In the genomic region with DNA sequence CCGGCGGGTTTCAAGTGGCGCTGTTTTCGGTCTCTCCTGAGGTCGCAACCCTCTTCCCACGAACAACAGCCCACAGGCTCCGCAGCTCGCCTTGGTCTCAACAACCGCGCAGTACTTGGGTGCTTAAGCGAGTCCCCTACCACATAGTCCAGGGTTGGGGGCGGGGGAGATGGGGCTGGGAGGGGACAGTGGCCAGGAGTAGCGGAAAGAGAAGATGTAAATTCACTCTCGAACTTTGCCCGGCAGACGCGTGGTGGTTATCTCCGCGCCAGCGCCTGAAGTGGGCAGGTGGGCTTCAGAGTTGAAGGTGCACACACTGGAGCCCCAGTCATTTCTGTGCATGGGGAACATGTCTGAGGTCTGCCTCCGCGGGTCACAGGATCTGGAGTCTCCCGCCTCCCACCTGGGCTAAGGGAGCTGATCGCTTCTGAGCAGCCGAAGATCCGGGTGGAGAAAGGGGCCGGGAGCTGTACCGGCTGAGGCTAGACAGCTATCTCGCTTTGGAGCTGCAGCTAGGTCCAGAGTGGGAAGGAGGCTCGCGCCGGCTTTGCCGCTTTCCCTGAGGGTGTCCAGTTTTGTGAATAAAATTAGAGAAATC, we compare ENCODE assay signal across 13 cellular contexts. TPM values are rescaled to one million over a fixed set of nuclear protein-coding genes. Genes with fewer than 3 reads are reported as not detected.
DNase-seq lines count a peak whose midpoint lies in the region; ATAC-seq and TF ChIP-seq lines count a peak whose summit lies in the region.
"Had no signal": no experiment of that assay in that cellular context is flagged by ENCODE, and none has a peak within 500 bp of the region (broad histone marks: within the 10 kb centered on the region; RNA-seq: fewer than 3 reads in every experiment).

No MANE protein-coding gene starts in this region.

- no peaks in the 10 kb centered on the region for H3K36me3 Mint-ChIP-seq in GM23338 (ENCODE audit: low read depth)
- H3K36me3 Mint-ChIP-seq in T-helper 17 cell (ENCODE audit: low read depth) = peaks cover 2% of the 10 kb centered on the region

- no peak overlapping the region for H3K9ac ChIP-seq in rectal smooth muscle tissue (ENCODE audit: low read length)

- H3K4me2 ChIP-seq in GM23338 = peak overlapping the region; percentile 82

- H3K27ac Mint-ChIP-seq in GM23338 (no peak overlapping the region), T-helper 17 cell (no peak overlapping the region)

- H3F3A ChIP-seq in GM23338 (replicated peaks; ENCODE audit: low read depth) = no peaks in the 10 kb centered on the region

- no peak for TF ChIP-seq CTCF in GM23338 (conservative IDR thresholded peaks at IDR 0.05; ENCODE audit: low read depth in 2 of 2)
- TF ChIP-seq CTCF in fibroblast of the aortic adventitia (IDR thresholded peaks at IDR 0.05; ENCODE audit: insufficient read depth, low read length) = no peak

- DNase-seq in GM23338 (ENCODE audit: low spot score) (peak; percentile 36), T-helper 17 cell (no peak), fibroblast of the aortic adventitia (ENCODE audit: low read depth) (no peak), ACHN (no peak), NCI-H446 (lab: John Stamatoyannopoulos, UW) (no peak)
- DNase-seq: DMS79; effector memory CD8-positive, alpha-beta T cell; occipital lobe; stimulated activated CD4-positive, alpha-beta T cell treated with anti-CD3 and anti-CD28 coated beads, Interleukin-1b, Interleukin-23, amount 100 ng/mL, for 48 hours had no signal

- in situ Hi-C loops in ACHN (cut with HindIII; ENCODE audit: low pct_ligation_motif_present, low pct_unique_long_range_greater_than_20kb, low sequenced_read_pairs) = no loop called here

- H3K4me3 ChIP-seq in GM23338 (peak overlapping the region; percentile 61), fibroblast of the aortic adventitia (ENCODE audit: low read depth, low read length) (peak overlapping the region; percentile 17), rectal smooth muscle tissue (ENCODE audit: low read length) (peak overlapping the region; percentile 31)
- H3K4me3 ChIP-seq: K562 had no signal

- peaks cover 6% of the 10 kb centered on the region; the same call in 1 of the 2 replicates for H4K20me1 ChIP-seq in GM23338 (replicated peaks; ENCODE audit: insufficient read depth)

- H3K36me3 ChIP-seq in GM23338 (ENCODE audit: insufficient read depth) (no peaks in the 10 kb centered on the region), rectal smooth muscle tissue (ENCODE audit: control insufficient read depth, insufficient read depth, low read length) (no peaks in the 10 kb centered on the region)

- H3K27ac ChIP-seq in GM23338 (ENCODE audit: low read depth) (no peak overlapping the region), rectal smooth muscle tissue (ENCODE audit: low read depth, low read length) (no peak overlapping the region)

- H3K79me2 ChIP-seq in GM23338 (replicated peaks; ENCODE audit: insufficient read depth) = no peaks in the 10 kb centered on the region

- H3K4me1 Mint-ChIP-seq in GM23338 (peaks cover 40% of the 10 kb centered on the region), T-helper 17 cell (peaks cover 38% of the 10 kb centered on the region)

- H3K9me2 ChIP-seq in GM23338 (ENCODE audit: insufficient read depth) = no peaks in the 10 kb centered on the region

- H3K9me3 ChIP-seq in T-helper 17 cell (ENCODE audit: control insufficient read depth, low read length, poor library complexity, severe bottlenecking) = no peaks in the 10 kb centered on the region

- peak overlapping the region; percentile 70 for H3K4me3 Mint-ChIP-seq in GM23338
- peak overlapping the region; percentile 72 for H3K4me3 Mint-ChIP-seq in T-helper 17 cell

- no peak for ATAC-seq in GM23338
- ATAC-seq in T-helper 17 cell = no peak
- ATAC-seq in GM21737 (IDR thresholded peaks at IDR 0.05; ENCODE audit: unreplicated experiment) = no peak
- ATAC-seq: effector memory CD8-positive, alpha-beta T cell; K562 had no signal

- peaks cover 4% of the 10 kb centered on the region; the same call in 2 of the 3 replicates for H3K9me3 Mint-ChIP-seq in GM23338
- H3K9me3 Mint-ChIP-seq: effector memory CD8-positive, alpha-beta T cell had no signal

- H2AFZ ChIP-seq in GM23338 = peak overlapping the region; percentile 74; the same call in 1 of the 2 replicates

- H3K27me3 Mint-ChIP-seq in GM23338 (ENCODE audit: insufficient read depth, low read depth, poor library complexity) (peaks cover 86% of the 10 kb centered on the region), T-helper 17 cell (no peaks in the 10 kb centered on the region)
- H3K27me3 Mint-ChIP-seq: effector memory CD8-positive, alpha-beta T cell had no signal

- H3K27me3 ChIP-seq in GM23338 (ENCODE audit: insufficient read depth) (peaks cover 98% of the 10 kb centered on the region), rectal smooth muscle tissue (ENCODE audit: control insufficient read depth, insufficient read depth, low read length) (peaks cover 30% of the 10 kb centered on the region)

- peaks cover 35% of the 10 kb centered on the region for H3K4me1 ChIP-seq in GM23338 (ENCODE audit: insufficient read depth)
- H3K4me1 ChIP-seq in rectal smooth muscle tissue (ENCODE audit: control insufficient read depth, insufficient read depth, low read length) = no peaks in the 10 kb centered on the region

TF ChIP-seq in GM23338, 12 proteins besides CTCF, POLR2A, EP300 and RAD21 (continues in another document):
- TF ChIP-seq ZNF331 (CRISPR knock-in tag; IDR thresholded peaks at IDR 0.05; ENCODE audit: low read depth) (no peak), EZH2phosphoT487 (IDR thresholded peaks at IDR 0.05; ENCODE audit: unreplicated experiment) (peak; percentile 37), EZH2 (IDR thresholded peaks at IDR 0.05; ENCODE audit: low read depth, unreplicated experiment) (peak; percentile 8)
- TF ChIP-seq, protein P1, sequence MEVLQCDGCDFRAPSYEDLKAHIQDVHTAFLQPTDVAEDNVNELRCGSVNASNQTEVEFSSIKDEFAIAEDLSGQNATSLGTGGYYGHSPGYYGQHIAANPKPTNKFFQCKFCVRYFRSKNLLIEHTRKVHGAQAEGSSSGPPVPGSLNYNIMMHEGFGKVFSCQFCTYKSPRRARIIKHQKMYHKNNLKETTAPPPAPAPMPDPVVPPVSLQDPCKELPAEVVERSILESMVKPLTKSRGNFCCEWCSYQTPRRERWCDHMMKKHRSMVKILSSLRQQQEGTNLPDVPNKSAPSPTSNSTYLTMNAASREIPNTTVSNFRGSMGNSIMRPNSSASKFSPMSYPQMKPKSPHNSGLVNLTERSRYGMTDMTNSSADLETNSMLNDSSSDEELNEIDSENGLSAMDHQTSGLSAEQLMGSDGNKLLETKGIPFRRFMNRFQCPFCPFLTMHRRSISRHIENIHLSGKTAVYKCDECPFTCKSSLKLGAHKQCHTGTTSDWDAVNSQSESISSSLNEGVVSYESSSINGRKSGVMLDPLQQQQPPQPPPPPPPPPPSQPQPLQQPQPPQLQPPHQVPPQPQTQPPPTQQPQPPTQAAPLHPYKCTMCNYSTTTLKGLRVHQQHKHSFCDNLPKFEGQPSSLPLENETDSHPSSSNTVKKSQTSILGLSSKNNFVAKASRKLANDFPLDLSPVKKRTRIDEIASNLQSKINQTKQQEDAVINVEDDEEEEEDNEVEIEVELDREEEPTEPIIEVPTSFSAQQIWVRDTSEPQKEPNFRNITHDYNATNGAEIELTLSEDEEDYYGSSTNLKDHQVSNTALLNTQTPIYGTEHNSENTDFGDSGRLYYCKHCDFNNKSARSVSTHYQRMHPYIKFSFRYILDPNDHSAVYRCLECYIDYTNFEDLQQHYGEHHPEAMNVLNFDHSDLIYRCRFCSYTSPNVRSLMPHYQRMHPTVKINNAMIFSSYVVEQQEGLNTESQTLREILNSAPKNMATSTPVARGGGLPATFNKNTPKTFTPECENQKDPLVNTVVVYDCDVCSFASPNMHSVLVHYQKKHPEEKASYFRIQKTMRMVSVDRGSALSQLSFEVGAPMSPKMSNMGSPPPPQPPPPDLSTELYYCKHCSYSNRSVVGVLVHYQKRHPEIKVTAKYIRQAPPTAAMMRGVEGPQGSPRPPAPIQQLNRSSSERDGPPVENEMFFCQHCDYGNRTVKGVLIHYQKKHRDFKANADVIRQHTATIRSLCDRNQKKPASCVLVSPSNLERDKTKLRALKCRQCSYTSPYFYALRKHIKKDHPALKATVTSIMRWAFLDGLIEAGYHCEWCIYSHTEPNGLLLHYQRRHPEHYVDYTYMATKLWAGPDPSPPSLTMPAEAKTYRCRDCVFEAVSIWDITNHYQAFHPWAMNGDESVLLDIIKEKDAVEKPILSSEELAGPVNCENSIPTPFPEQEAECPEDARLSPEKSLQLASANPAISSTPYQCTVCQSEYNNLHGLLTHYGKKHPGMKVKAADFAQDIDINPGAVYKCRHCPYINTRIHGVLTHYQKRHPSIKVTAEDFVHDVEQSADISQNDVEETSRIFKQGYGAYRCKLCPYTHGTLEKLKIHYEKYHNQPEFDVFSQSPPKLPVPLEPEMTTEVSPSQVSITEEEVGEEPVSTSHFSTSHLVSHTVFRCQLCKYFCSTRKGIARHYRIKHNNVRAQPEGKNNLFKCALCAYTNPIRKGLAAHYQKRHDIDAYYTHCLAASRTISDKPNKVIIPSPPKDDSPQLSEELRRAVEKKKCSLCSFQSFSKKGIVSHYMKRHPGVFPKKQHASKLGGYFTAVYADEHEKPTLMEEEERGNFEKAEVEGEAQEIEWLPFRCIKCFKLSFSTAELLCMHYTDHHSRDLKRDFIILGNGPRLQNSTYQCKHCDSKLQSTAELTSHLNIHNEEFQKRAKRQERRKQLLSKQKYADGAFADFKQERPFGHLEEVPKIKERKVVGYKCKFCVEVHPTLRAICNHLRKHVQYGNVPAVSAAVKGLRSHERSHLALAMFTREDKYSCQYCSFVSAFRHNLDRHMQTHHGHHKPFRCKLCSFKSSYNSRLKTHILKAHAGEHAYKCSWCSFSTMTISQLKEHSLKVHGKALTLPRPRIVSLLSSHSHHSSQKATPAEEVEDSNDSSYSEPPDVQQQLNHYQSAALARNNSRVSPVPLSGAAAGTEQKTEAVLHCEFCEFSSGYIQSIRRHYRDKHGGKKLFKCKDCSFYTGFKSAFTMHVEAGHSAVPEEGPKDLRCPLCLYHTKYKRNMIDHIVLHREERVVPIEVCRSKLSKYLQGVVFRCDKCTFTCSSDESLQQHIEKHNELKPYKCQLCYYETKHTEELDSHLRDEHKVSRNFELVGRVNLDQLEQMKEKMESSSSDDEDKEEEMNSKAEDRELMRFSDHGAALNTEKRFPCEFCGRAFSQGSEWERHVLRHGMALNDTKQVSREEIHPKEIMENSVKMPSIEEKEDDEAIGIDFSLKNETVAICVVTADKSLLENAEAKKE (CRISPR knock-in tag; IDR thresholded peaks at IDR 0.05) = no peak

RNA-seq across cellular contexts. Expression of a gene that starts 4.3 kb away (rescaled TPM):
- 0.28 TPM in 1 of 2 replicates, not detected in the other for total RNA-seq in GM23338 (2014; rRNA removed; shearing (Covaris generic))
- not detected in 2 replicates for polyA plus RNA-seq in GM23338 (2016; fragmentation: Nextera tagmentation; extraction: Ambion mirVana)
- total RNA-seq in T-helper 17 cell = under 1 TPM; 0.37 to 0.44 TPM
- total RNA-seq in fibroblast of the aortic adventitia (ENCODE audit: low replicate concordance) = under 0.01 and 0.36 TPM in 2 replicates

RNA-seq across cellular contexts. Expression of a gene that starts 17.5 kb away (rescaled TPM):
- total RNA-seq in GM23338 (2014; rRNA removed; shearing (Covaris generic)) = not detected in 2 replicates
- 0.17 TPM in 1 of 2 replicates, not detected in the other for polyA plus RNA-seq in GM23338 (2016; fragmentation: Nextera tagmentation; extraction: Ambion mirVana)
- total RNA-seq in T-helper 17 cell (not detected), fibroblast of the aortic adventitia (ENCODE audit: low replicate concordance) (not detected in 2 replicates)
- total RNA-seq: K562, occipital lobe had no signal
- polyA plus RNA-seq: adipose tissue, K562 had no signal
